9 cellular contexts compared by ENCODE assay signal in genomic region chr12:40137252-40137651, GRCh38. TPM values are rescaled to one million over a fixed set of nuclear protein-coding genes. Genes with fewer than 3 reads are reported as not detected.
DNase-seq lines count a peak whose midpoint lies in the region; ATAC-seq and TF ChIP-seq lines count a peak whose summit lies in the region.
"Had no signal": no experiment of that assay in that cellular context is flagged by ENCODE, and none has a peak within 500 bp of the region (broad histone marks: within the 10 kb centered on the region; RNA-seq: fewer than 3 reads in every experiment).

No MANE protein-coding gene starts in this region.

- H3K27ac ChIP-seq in mesenchymal stem cell (ENCODE audit: low read length, poor library complexity, severe bottlenecking), result no peak overlapping the region
- no peak overlapping the region for H3K27ac ChIP-seq in coronary artery
- no peak overlapping the region for H3K27ac ChIP-seq in H9 (ENCODE audit: insufficient read length, low read depth, low read length)

- H3K4me2 ChIP-seq in mesenchymal stem cell (ENCODE audit: low read length, poor library complexity, severe bottlenecking), result no peak overlapping the region
- H3K4me2 ChIP-seq in H9 (ENCODE audit: insufficient read depth, insufficient read length, low read length), result no peak overlapping the region

- no peak overlapping the region for H3K4me3 ChIP-seq in mesenchymal stem cell (ENCODE audit: insufficient read depth in 1 of 2, low read depth in 1 of 2, low read length in 2 of 2)
- H3K4me3 ChIP-seq in coronary artery, result no peak overlapping the region

- no peak overlapping the region for H4K5ac ChIP-seq in H9 (ENCODE audit: insufficient read length, low read depth, low read length)

- no peaks in the 10 kb centered on the region for H3K9me3 ChIP-seq in mesenchymal stem cell (ENCODE audit: control insufficient read depth, low read length)
- H3K9me3 ChIP-seq in H9 (ENCODE audit: control insufficient read depth, low read depth, low read length), result no peaks in the 10 kb centered on the region

- H4K8ac ChIP-seq in mesenchymal stem cell (ENCODE audit: low read length) (no peak overlapping the region), H9 (replicated peaks; ENCODE audit: insufficient read length, low read depth, low read length) (no peak overlapping the region)

- H3K23me2 ChIP-seq in H9 (ENCODE audit: insufficient read length, low read depth, low read length, poor library complexity, severe bottlenecking), result no peaks in the 10 kb centered on the region

- no peaks in the 10 kb centered on the region for H3K79me1 ChIP-seq in mesenchymal stem cell (replicated peaks; ENCODE audit: low read length, poor library complexity, severe bottlenecking)
- H3K79me1 ChIP-seq in H9 (ENCODE audit: insufficient read depth, low read depth, low read length, poor library complexity, severe bottlenecking), result no peaks in the 10 kb centered on the region

- DNase-seq in H4 (ENCODE audit: low spot score), result peak; percentile 19
- DNase-seq in NAMALWA (ENCODE audit: low spot score), result peak; percentile 39
- DNase-seq in mesenchymal stem cell, result peak; percentile 45
- no peak for DNase-seq in ACHN
- DNase-seq in coronary artery (ENCODE audit: low spot score), result no peak
- no peak for DNase-seq in H9
- no peak for DNase-seq in CD14-positive monocyte (ENCODE audit: low spot score)

- no peak overlapping the region for H2BK120ac ChIP-seq in mesenchymal stem cell (ENCODE audit: low read depth, low read length)
- H2BK120ac ChIP-seq in H9 (ENCODE audit: low read depth, low read length, poor library complexity, severe bottlenecking), result no peak overlapping the region

- H2BK20ac ChIP-seq in H9 (ENCODE audit: low read depth, low read length, poor library complexity, severe bottlenecking), result no peak overlapping the region

- no peak overlapping the region for H3K56ac ChIP-seq in H9 (ENCODE audit: insufficient read length, low read depth, low read length)

- WGBS in mesenchymal stem cell, result 4% methylated on average over 2 of the region's 3 CpGs
- WGBS in H9 (ENCODE audit: extremely low coverage, insufficient read length, low lambda C conversion rate), result no CpG with 5 or more reads among the region's 3 CpGs

- no peak overlapping the region for H4K91ac ChIP-seq in mesenchymal stem cell (ENCODE audit: low read length)
- no peak overlapping the region for H4K91ac ChIP-seq in H9 (ENCODE audit: insufficient read length, low read depth, low read length)

- in situ Hi-C loops in ACHN (cut with HindIII; ENCODE audit: low pct_ligation_motif_present, low pct_unique_long_range_greater_than_20kb, low sequenced_read_pairs), result no loop called here

- no peak overlapping the region for H3K14ac ChIP-seq in mesenchymal stem cell (ENCODE audit: low read length in 2 of 2)
- H3K14ac ChIP-seq in H9 (ENCODE audit: insufficient read depth, low read length), result no peak overlapping the region

- no peak overlapping the region for H3K9ac ChIP-seq in mesenchymal stem cell (ENCODE audit: low read length)
- H3K9ac ChIP-seq in H9 (ENCODE audit: extremely low read depth, insufficient read length, low read length), result no peak overlapping the region

- H3K23ac ChIP-seq in mesenchymal stem cell (ENCODE audit: low read length in 2 of 2) (no peak overlapping the region), H9 (ENCODE audit: insufficient read length, low read depth, low read length) (no peak overlapping the region)

- H3K27ac Mint-ChIP-seq in H9 (no peak overlapping the region), CD14-positive monocyte (peak overlapping the region in 3 of 7 donors; percentile 50 to 76 (median 52))

- H3K79me2 ChIP-seq in H9 (ENCODE audit: insufficient read depth, low read length), result no peaks in the 10 kb centered on the region

- H2BK12ac ChIP-seq in mesenchymal stem cell (ENCODE audit: low read length in 2 of 2) (no peak overlapping the region), H9 (ENCODE audit: insufficient read length, low read depth, low read length) (no peak overlapping the region)

- no peaks in the 10 kb centered on the region for H3K36me3 ChIP-seq in mesenchymal stem cell (ENCODE audit: control insufficient read depth in 1 of 2, insufficient read depth in 2 of 2, low read depth in 1 of 2, low read length in 2 of 2)

- H3K27me3 Mint-ChIP-seq in H9 (ENCODE audit: low read depth), result no peaks in the 10 kb centered on the region
- peaks cover 0 to 2% (median 0%) of the 10 kb centered on the region in 3 donors for H3K27me3 Mint-ChIP-seq in CD14-positive monocyte (ENCODE audit: low read depth in 3 of 3)

- no peaks in the 10 kb centered on the region for H3K4me1 ChIP-seq in mesenchymal stem cell (ENCODE audit: control insufficient read depth, insufficient read depth, low read depth, low read length)
- no peaks in the 10 kb centered on the region for H3K4me1 ChIP-seq in H9 (ENCODE audit: insufficient read depth, low read length)

- H3K36me3 Mint-ChIP-seq in H9 (ENCODE audit: insufficient read depth in 1 of 3, low read depth in 3 of 3) (no peaks in the 10 kb centered on the region; a peak in 1 of 7 replicates), CD14-positive monocyte (peaks cover 4 to 5% of the 10 kb centered on the region in 2 donors)

- H2BK5ac ChIP-seq in mesenchymal stem cell (ENCODE audit: low read depth, low read length, poor library complexity, severe bottlenecking) (no peak overlapping the region), H9 (ENCODE audit: insufficient read length, low read length) (no peak overlapping the region)

- H2BK15ac ChIP-seq in mesenchymal stem cell (ENCODE audit: low read depth, poor library complexity, severe bottlenecking), result no peak overlapping the region
- no peak overlapping the region for H2BK15ac ChIP-seq in H9 (ENCODE audit: low read depth, low read length)

- H3K27me3 ChIP-seq in mesenchymal stem cell (ENCODE audit: control insufficient read depth in 1 of 2, insufficient read depth in 1 of 2, low read length in 2 of 2) (no peaks in the 10 kb centered on the region), H9 (ENCODE audit: insufficient read depth, low read length) (no peaks in the 10 kb centered on the region)

- H3T11ph ChIP-seq in H9 (ENCODE audit: low read length), result no peak overlapping the region

- H2AFZ ChIP-seq in mesenchymal stem cell (ENCODE audit: low read depth, low read length) (no peak overlapping the region), H9 (ENCODE audit: low read length) (no peak overlapping the region)

- no peaks in the 10 kb centered on the region for H3K4me1 Mint-ChIP-seq in H9
- H3K4me1 Mint-ChIP-seq in CD14-positive monocyte, result peaks cover 9% of the 10 kb centered on the region

- ATAC-seq in GM18517 (IDR thresholded peaks at IDR 0.05; ENCODE audit: unreplicated experiment), result peak; percentile 83

- H3K18ac ChIP-seq in mesenchymal stem cell (ENCODE audit: low read depth in 1 of 2, low read length in 2 of 2) (no peak overlapping the region), H9 (ENCODE audit: insufficient read length, low read depth, low read length) (no peak overlapping the region)

- H3K4ac ChIP-seq in mesenchymal stem cell (ENCODE audit: low read depth in 1 of 2, low read length in 2 of 2) (no peak overlapping the region), H9 (ENCODE audit: low read depth, low read length) (no peak overlapping the region)

- H4K20me1 ChIP-seq in H9 (ENCODE audit: control insufficient read depth, insufficient read depth, insufficient read length), result no peaks in the 10 kb centered on the region

- H3K9me3 Mint-ChIP-seq in H9, result no peaks in the 10 kb centered on the region; a peak in 1 of 5 replicates
- H3K9me3 Mint-ChIP-seq in CD14-positive monocyte, result peaks cover 0 to 6% (median 0%) of the 10 kb centered on the region in 7 donors

- no peak for TF ChIP-seq CTCF in coronary artery (IDR thresholded peaks at IDR 0.05)
- no peak for TF ChIP-seq CTCF in H9 (conservative IDR thresholded peaks at IDR 0.05)
- no peak for TF ChIP-seq CTCF in CD14-positive monocyte (IDR thresholded peaks at IDR 0.05)

- H3K4me3 Mint-ChIP-seq in H9 (no peak overlapping the region), CD14-positive monocyte (no peak overlapping the region)
- H3K4me3 Mint-ChIP-seq: dendritic cell treated with granulocyte-macrophage colony-stimulating factor and Interleukin-4, amounts not matched to agents 40 ng/mL and 50 ng/mL, for 4 days had no signal

- no peak overlapping the region for H2AK5ac ChIP-seq in mesenchymal stem cell (ENCODE audit: low read length, severe bottlenecking)
- H2AK5ac ChIP-seq in H9 (ENCODE audit: insufficient read length, low read length), result no peak overlapping the region

- intact Hi-C loops in CD14-positive monocyte (cut with micrococcal nuclease), result no loop called here

RNA-seq across cellular contexts. Expression of gene SLC2A13, which starts 31.4 kb away (rescaled TPM):
- total RNA-seq in H4 (2014; rRNA removed; shearing (Covaris generic)), result 3.7 and 3.8 TPM in 2 replicates
- 9.0 TPM for polyA plus RNA-seq in mesenchymal stem cell (2013, experiment 1 of 2)
- polyA plus RNA-seq in mesenchymal stem cell (2013, experiment 2 of 2), result 9.8 TPM
- 5.1 and 7.0 TPM in 2 replicates for total RNA-seq in H9 (2021)
- polyA plus RNA-seq in CD14-positive monocyte, result 1 to 10 TPM; 2.2 to 2.9 TPM

Comparison
In these comparisons a context has a peak if more than half of its experiments do, and no peak if none do; other contexts are left out.
1. DNase-seq: peak in H4 (single experiment), NAMALWA (single experiment) and mesenchymal stem cell (single experiment); none in ACHN (single experiment), coronary artery (single experiment), H9 (single experiment) and CD14-positive monocyte (single experiment).